Comparison of ENCODE assay signal across 22 cellular contexts in the genomic region with DNA sequence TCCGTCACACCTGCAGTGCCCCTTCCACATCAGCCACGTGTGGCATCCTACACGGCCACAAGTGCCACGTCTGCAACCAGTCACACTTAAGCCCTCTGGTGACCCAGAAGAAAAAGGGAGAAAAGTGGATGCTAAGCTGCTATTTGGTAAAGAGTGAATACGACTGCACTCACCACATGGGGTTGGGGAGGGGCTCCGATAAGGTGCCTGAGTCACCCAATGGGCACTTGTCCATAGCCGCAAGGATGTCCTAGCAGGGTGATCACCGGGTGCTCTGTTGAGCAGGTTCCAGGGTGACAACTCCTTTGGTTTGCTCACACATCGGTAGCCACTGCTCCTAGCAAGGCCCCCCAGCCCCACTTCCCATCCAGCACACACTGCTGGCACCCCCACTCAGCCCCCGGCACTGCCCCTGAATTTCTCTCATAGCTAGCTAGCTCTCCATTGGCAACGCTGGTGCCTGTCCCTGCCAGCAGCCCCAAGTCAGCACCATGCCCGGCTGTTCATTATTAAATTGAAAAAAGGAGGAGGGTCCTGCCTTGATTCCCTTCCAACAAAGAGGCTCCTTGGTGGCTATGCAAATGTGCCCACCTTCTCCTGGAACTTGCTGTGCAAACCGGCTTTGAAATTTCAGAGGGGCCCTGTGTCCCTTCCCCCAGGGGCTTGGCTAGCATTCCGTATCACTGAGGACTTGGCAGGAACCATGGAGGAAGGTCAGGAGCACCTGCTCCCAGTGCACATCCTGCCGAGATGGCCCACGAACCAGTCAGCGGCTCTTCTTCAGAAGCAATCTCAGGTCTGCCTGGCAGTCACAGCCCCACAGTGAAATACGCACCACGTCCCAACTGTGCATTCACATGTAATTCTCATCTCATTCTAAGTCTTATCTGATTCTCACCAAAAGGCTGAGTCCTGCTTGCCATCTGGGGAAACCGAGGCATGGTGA.
"Had no signal": no experiment of that assay in that cellular context is flagged by ENCODE, and none has a peak within 500 bp of the region (broad histone marks: within the 10 kb centered on the region; RNA-seq: fewer than 3 reads in every experiment).

No MANE protein-coding gene starts in this region.

- H3K9me3 Mint-ChIP-seq: activated naive CD4-positive, alpha-beta T cell treated with anti-CD3 and anti-CD28 coated beads, Interleukin-2, amount 50 U/mL, for 72 hours; activated T-cell treated with anti-CD3 and anti-CD28 coated beads, Interleukin-2, amount 50 U/mL, for 24 hours; activated T-helper 17 cell treated with anti-CD3 and anti-CD28 coated beads, Interleukin-2, amount 50 U/mL, for 72 hours; memory B cell; nephron progenitor cell; WTC11 had no signal

- H3K4me3 ChIP-seq: adrenal gland, upper lobe of right lung had no signal

- H3K4me1 ChIP-seq: adrenal gland, upper lobe of right lung had no signal

- H3K27me3 Mint-ChIP-seq: memory B cell had no signal

- H3K27ac Mint-ChIP-seq: activated CD4-positive, alpha-beta T cell treated with anti-CD3 and anti-CD28 coated beads for 36 hours; activated naive CD4-positive, alpha-beta T cell treated with anti-CD3 and anti-CD28 coated beads, Interleukin-2, amount 50 U/mL, for 72 hours; activated T-cell treated with anti-CD3 and anti-CD28 coated beads, Interleukin-2, amount 50 U/mL, for 24 hours; activated T-helper 17 cell treated with anti-CD3 and anti-CD28 coated beads, Interleukin-2, amount 50 U/mL, for 72 hours; memory B cell; nephron progenitor cell; progenitor cell of endocrine pancreas; WTC11 had no signal

- H3K4me1 Mint-ChIP-seq: activated CD4-positive, alpha-beta T cell treated with anti-CD3 and anti-CD28 coated beads for 36 hours; activated T-helper 17 cell treated with anti-CD3 and anti-CD28 coated beads, Interleukin-2, amount 50 U/mL, for 72 hours; memory B cell; WTC11 had no signal

- H3K9me3 ChIP-seq: adrenal gland, upper lobe of right lung had no signal

- H3K27me3 ChIP-seq: upper lobe of right lung had no signal

- ATAC-seq: activated CD4-positive, alpha-beta T cell treated with anti-CD3 and anti-CD28 coated beads for 36 hours; activated naive CD4-positive, alpha-beta T cell treated with anti-CD3 and anti-CD28 coated beads, Interleukin-2, amount 50 U/mL, for 72 hours; activated T-helper 17 cell treated with anti-CD3 and anti-CD28 coated beads, Interleukin-2, amount 50 U/mL, for 72 hours; left ventricle myocardium superior; stimulated activated naive CD8-positive, alpha-beta T cell treated with anti-CD3 and anti-CD28 coated beads, Interleukin-15, Interleukin-2, amounts not matched to agents 100 U/mL and 50 U/mL, for 24 hours; upper lobe of right lung; WTC11 had no signal

- H3K36me3 Mint-ChIP-seq: activated naive CD4-positive, alpha-beta T cell treated with anti-CD3 and anti-CD28 coated beads, Interleukin-2, amount 50 U/mL, for 72 hours; memory B cell; WTC11 had no signal

- H3K36me3 ChIP-seq: adrenal gland, upper lobe of right lung had no signal

- H3K27ac ChIP-seq: adrenal gland, upper lobe of right lung had no signal

- DNase-seq: activated CD4-positive, alpha-beta T cell treated with anti-CD3 and anti-CD28 coated beads for 36 hours; activated CD4-positive, alpha-beta T cell treated with anti-CD3 and anti-CD28 coated beads, Interleukin-2, amount 50 U/mL, for 4 hours; activated CD8-positive, alpha-beta memory T cell treated with anti-CD3 and anti-CD28 coated beads for 24 hours; activated CD8-positive, alpha-beta memory T cell treated with anti-CD3 and anti-CD28 coated beads, Interleukin-2, amount 50 U/mL, for 4 hours; activated T-cell treated with anti-CD3 and anti-CD28 coated beads, Interleukin-2, amount 50 U/mL, for 24 hours; adrenal gland; dermis blood vessel endothelial cell; effector memory CD4-positive, alpha-beta T cell; foreskin melanocyte; hypothalamus; left ventricle myocardium superior; nephron progenitor cell; occipital lobe; stimulated activated CD4-positive, alpha-beta T cell treated with anti-CD3 and anti-CD28 coated beads, Interleukin-4, amount 100 ng/mL, for 24 hours; stimulated activated naive CD8-positive, alpha-beta T cell treated with anti-CD3 and anti-CD28 coated beads, Interleukin-15, Interleukin-2, amounts not matched to agents 100 U/mL and 50 U/mL, for 24 hours; T-helper 1 cell; upper lobe of right lung had no signal

- H3K4me3 Mint-ChIP-seq: activated CD4-positive, alpha-beta T cell treated with anti-CD3 and anti-CD28 coated beads for 36 hours; activated T-cell treated with anti-CD3 and anti-CD28 coated beads, Interleukin-2, amount 50 U/mL, for 24 hours; activated T-helper 17 cell treated with anti-CD3 and anti-CD28 coated beads, Interleukin-2, amount 50 U/mL, for 72 hours; memory B cell; nephron progenitor cell; WTC11 had no signal
